ENCODE assay signal across 29 cellular contexts in the genomic region with DNA sequence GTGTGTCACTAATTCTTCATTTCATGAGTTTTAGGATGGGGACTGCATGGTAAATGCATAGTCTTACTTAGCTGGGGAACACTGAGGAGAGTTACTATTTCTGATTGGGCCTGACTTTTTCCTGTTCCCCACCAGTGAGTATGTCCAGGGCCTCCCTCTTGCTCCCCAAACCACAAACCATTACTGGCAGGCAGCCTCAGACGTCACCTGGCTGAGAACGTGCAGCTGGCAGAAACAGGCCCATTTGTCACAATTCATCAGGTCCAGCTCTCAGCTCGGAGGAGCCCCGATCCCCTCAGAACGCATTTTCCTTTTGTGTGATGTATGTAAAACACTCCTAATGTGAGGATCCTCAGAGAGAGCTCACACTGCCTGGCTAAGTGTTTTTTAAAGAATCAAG.
"Had no signal": no experiment of that assay in that cellular context is flagged by ENCODE, and none has a peak within 500 bp of the region (broad histone marks: within the 10 kb centered on the region; RNA-seq: fewer than 3 reads in every experiment).

No MANE protein-coding gene starts in this region.

- DNase-seq: activated B cell treated with CpG ODN at 0.5 μM for 24 hours; activated CD4-positive, alpha-beta T cell treated with anti-CD3 and anti-CD28 coated beads, Interleukin-2, amount 50 U/mL, for 1 hour; activated CD8-positive, alpha-beta T cell treated with anti-CD3 and anti-CD28 coated beads for 36 hours; activated gamma-delta T cell treated with Interleukin-2 at 50 U/mL for 16 hours; activated naive CD8-positive, alpha-beta T cell treated with anti-CD3 and anti-CD28 coated beads, Interleukin-2, amount 50 U/mL, for 24 hours; activated T-cell treated with anti-CD3 and anti-CD28 coated beads, Interleukin-2, amount 50 U/mL, for 4 hours; body of pancreas; colonic mucosa; effector CD8-positive, alpha-beta T cell; esophagus squamous epithelium; foreskin melanocyte; left ventricle myocardium inferior; mesendoderm; posterior cingulate gyrus; small intestine; stimulated activated CD4-positive, alpha-beta T cell treated with anti-CD3 and anti-CD28 coated beads, Interleukin-1b, Interleukin-23, amount 100 ng/mL, for 48 hours; stimulated activated CD4-positive, alpha-beta T cell treated with anti-CD3 and anti-CD28 coated beads, Interleukin-4, amount 100 ng/mL, for 4 hours; stimulated activated CD8-positive, alpha-beta memory T cell treated with anti-CD3 and anti-CD28 coated beads, Interleukin-4, amount 100 ng/mL, for 48 hours; stomach; thyroid gland; upper lobe of right lung had no signal

- ATAC-seq: activated CD8-positive, alpha-beta T cell treated with anti-CD3 and anti-CD28 coated beads for 36 hours; activated naive CD8-positive, alpha-beta T cell treated with anti-CD3 and anti-CD28 coated beads, Interleukin-2, amount 50 U/mL, for 24 hours; activated T-cell treated with anti-CD3 and anti-CD28 coated beads, Interleukin-2, amount 50 U/mL, for 4 hours; activated T-helper 17 cell treated with anti-CD3 and anti-CD28 coated beads, Interleukin-2, amount 50 U/mL, for 72 hours; body of pancreas; sciatic nerve; stimulated activated memory B cell treated with anti-CD40 and anti-IgM and Interleukin-4, amounts not matched to agents 10 μg/mL and 1 μg/mL and 100 μg/mL, for 72 hours; upper lobe of right lung had no signal

- H3K4me1 ChIP-seq: body of pancreas, colonic mucosa, esophagus squamous epithelium, left ventricle myocardium inferior, stomach, thyroid gland, upper lobe of right lung had no signal

- H3K27me3 ChIP-seq: body of pancreas, colonic mucosa, thyroid gland had no signal

- H3K9me3 ChIP-seq: body of pancreas, colonic mucosa, esophagus squamous epithelium, left ventricle myocardium inferior, thyroid gland, upper lobe of right lung had no signal

- H3K9me3 Mint-ChIP-seq: activated B cell treated with CpG ODN at 0.5 μM for 24 hours; activated CD8-positive, alpha-beta T cell treated with anti-CD3 and anti-CD28 coated beads for 36 hours; activated naive CD4-positive, alpha-beta T cell treated with anti-CD3 and anti-CD28 coated beads, Interleukin-2, amount 50 U/mL, for 24 hours; activated naive CD8-positive, alpha-beta T cell treated with anti-CD3 and anti-CD28 coated beads, Interleukin-2, amount 50 U/mL, for 24 hours; activated T-cell treated with anti-CD3 and anti-CD28 coated beads, Interleukin-2, amount 50 U/mL, for 4 hours; activated T-helper 17 cell treated with anti-CD3 and anti-CD28 coated beads, Interleukin-2, amount 50 U/mL, for 72 hours; stimulated activated memory B cell treated with anti-CD40 and anti-IgM and Interleukin-4, amounts not matched to agents 10 μg/mL and 1 μg/mL and 100 μg/mL, for 72 hours; T-helper 2 cell treated with Interferon-gamma antibody and Interleukin-4, amounts not matched to agents 5 μg/mL and 100 μg/mL, for 36 hours had no signal

- H3K36me3 ChIP-seq: colonic mucosa, esophagus squamous epithelium, left ventricle myocardium inferior, stomach, thyroid gland, upper lobe of right lung had no signal

- H3K4me1 Mint-ChIP-seq: activated B cell treated with CpG ODN at 0.5 μM for 24 hours; activated naive CD4-positive, alpha-beta T cell treated with anti-CD3 and anti-CD28 coated beads, Interleukin-2, amount 50 U/mL, for 24 hours; activated naive CD8-positive, alpha-beta T cell treated with anti-CD3 and anti-CD28 coated beads, Interleukin-2, amount 50 U/mL, for 24 hours; activated T-helper 17 cell treated with anti-CD3 and anti-CD28 coated beads, Interleukin-2, amount 50 U/mL, for 72 hours; nephron; stimulated activated memory B cell treated with anti-CD40 and anti-IgM and Interleukin-4, amounts not matched to agents 10 μg/mL and 1 μg/mL and 100 μg/mL, for 72 hours had no signal

- H3K27ac Mint-ChIP-seq: activated B cell treated with CpG ODN at 0.5 μM for 24 hours; activated CD8-positive, alpha-beta T cell treated with anti-CD3 and anti-CD28 coated beads for 36 hours; activated naive CD4-positive, alpha-beta T cell treated with anti-CD3 and anti-CD28 coated beads, Interleukin-2, amount 50 U/mL, for 24 hours; activated naive CD8-positive, alpha-beta T cell treated with anti-CD3 and anti-CD28 coated beads, Interleukin-2, amount 50 U/mL, for 24 hours; activated T-helper 17 cell treated with anti-CD3 and anti-CD28 coated beads, Interleukin-2, amount 50 U/mL, for 72 hours; nephron; stimulated activated memory B cell treated with anti-CD40 and anti-IgM and Interleukin-4, amounts not matched to agents 10 μg/mL and 1 μg/mL and 100 μg/mL, for 72 hours; T-helper 2 cell treated with Interferon-gamma antibody and Interleukin-4, amounts not matched to agents 5 μg/mL and 100 μg/mL, for 36 hours had no signal

- H3K4me3 Mint-ChIP-seq: activated B cell treated with CpG ODN at 0.5 μM for 24 hours; activated CD8-positive, alpha-beta T cell treated with anti-CD3 and anti-CD28 coated beads for 36 hours; activated naive CD4-positive, alpha-beta T cell treated with anti-CD3 and anti-CD28 coated beads, Interleukin-2, amount 50 U/mL, for 24 hours; activated naive CD8-positive, alpha-beta T cell treated with anti-CD3 and anti-CD28 coated beads, Interleukin-2, amount 50 U/mL, for 24 hours; activated T-cell treated with anti-CD3 and anti-CD28 coated beads, Interleukin-2, amount 50 U/mL, for 4 hours; activated T-helper 17 cell treated with anti-CD3 and anti-CD28 coated beads, Interleukin-2, amount 50 U/mL, for 72 hours; nephron; stimulated activated memory B cell treated with anti-CD40 and anti-IgM and Interleukin-4, amounts not matched to agents 10 μg/mL and 1 μg/mL and 100 μg/mL, for 72 hours; T-helper 2 cell treated with Interferon-gamma antibody and Interleukin-4, amounts not matched to agents 5 μg/mL and 100 μg/mL, for 36 hours had no signal

- H3K27ac ChIP-seq: body of pancreas, colonic mucosa, epithelial cell of prostate, esophagus squamous epithelium, left ventricle myocardium inferior, stomach, thyroid gland, upper lobe of right lung had no signal

- H3K4me3 ChIP-seq: body of pancreas, colonic mucosa, esophagus squamous epithelium, left ventricle myocardium inferior, lung, stomach, thyroid gland, upper lobe of right lung had no signal

- H3K36me3 Mint-ChIP-seq: activated naive CD4-positive, alpha-beta T cell treated with anti-CD3 and anti-CD28 coated beads, Interleukin-2, amount 50 U/mL, for 24 hours; stimulated activated memory B cell treated with anti-CD40 and anti-IgM and Interleukin-4, amounts not matched to agents 10 μg/mL and 1 μg/mL and 100 μg/mL, for 72 hours had no signal
